ENCODE assay signal across 18 cellular contexts in genomic region chr18:46099463-46099862, GRCh38. TPM values are rescaled to one million over a fixed set of nuclear protein-coding genes. Genes with fewer than 3 reads are reported as not detected.
A peak's percentile ranks its signal among the peaks of the same experiment; 100 is the strongest.
DNase-seq lines count a peak whose midpoint lies in the region; ATAC-seq, FAIRE-seq and TF ChIP-seq lines count a peak whose summit lies in the region.
"Had no signal": no experiment of that assay in that cellular context is flagged by ENCODE, and none has a peak within 500 bp of the region (broad histone marks: within the 10 kb centered on the region; RNA-seq: fewer than 3 reads in every experiment).

No MANE protein-coding gene starts in this region.

- H3K27ac Mint-ChIP-seq in activated CD4-positive, alpha-beta T cell treated with anti-CD3 and anti-CD28 coated beads, Interleukin-2, amount 10 ng/mL, durations not matched to agents 24 days and 14 days, result peak overlapping the region; percentile 25
- H3K27ac Mint-ChIP-seq in chondrocyte (ENCODE audit: unreplicated experiment), result peak overlapping the region; percentile 41
- H3K27ac Mint-ChIP-seq in neural crest cell (ENCODE audit: unreplicated experiment), result no peak overlapping the region

- H3K4me1 Mint-ChIP-seq in activated CD4-positive, alpha-beta T cell treated with anti-CD3 and anti-CD28 coated beads, Interleukin-2, amount 10 ng/mL, durations not matched to agents 24 days and 14 days, result peaks cover 18% of the 10 kb centered on the region
- peaks cover 32% of the 10 kb centered on the region for H3K4me1 Mint-ChIP-seq in chondrocyte (ENCODE audit: low read depth)
- peaks cover 23% of the 10 kb centered on the region for H3K4me1 Mint-ChIP-seq in neural crest cell

- no peak for FAIRE-seq in GM12892 (lab: Jason Lieb, UNC)
- FAIRE-seq: G401.6, GM12891, GM19239, H1 had no signal

- no peak for TF ChIP-seq CTCF in WERI-Rb-1 (IDR thresholded peaks at IDR 0.05; ENCODE audit: low read depth, low read length)
- TF ChIP-seq CTCF in chondrocyte (IDR thresholded peaks at IDR 0.05), result no peak
- TF ChIP-seq CTCF in neural crest cell (conservative IDR thresholded peaks at IDR 0.05), result no peak

- ATAC-seq in HG02885 (IDR thresholded peaks at IDR 0.05; ENCODE audit: poor library complexity, unreplicated experiment), result no peak

- H3K4me3 ChIP-seq in WERI-Rb-1 (ENCODE audit: low read depth, low read length), result no peak overlapping the region

- no peak for TF ChIP-seq POLR2A in GM12892 (IDR thresholded peaks at IDR 0.05; ENCODE audit: low read depth, low read length)

- no peaks in the 10 kb centered on the region for H3K9me3 ChIP-seq in WERI-Rb-1 (ENCODE audit: severe bottlenecking)
- H3K9me3 ChIP-seq: HAP-1 had no signal

- no peaks in the 10 kb centered on the region for H3K9me3 Mint-ChIP-seq in activated CD4-positive, alpha-beta T cell treated with anti-CD3 and anti-CD28 coated beads, Interleukin-2, amount 10 ng/mL, durations not matched to agents 24 days and 14 days
- H3K9me3 Mint-ChIP-seq in chondrocyte (ENCODE audit: low read depth) (no peaks in the 10 kb centered on the region), neural crest cell (no peaks in the 10 kb centered on the region)
- H3K9me3 Mint-ChIP-seq: CD4-positive, alpha-beta memory T cell; IgD-negative memory B cell had no signal

- H3K36me3 Mint-ChIP-seq in activated CD4-positive, alpha-beta T cell treated with anti-CD3 and anti-CD28 coated beads, Interleukin-2, amount 10 ng/mL, durations not matched to agents 24 days and 14 days (ENCODE audit: low read depth), result peaks cover 19% of the 10 kb centered on the region
- H3K36me3 Mint-ChIP-seq in chondrocyte (ENCODE audit: low read depth) (no peaks in the 10 kb centered on the region), neural crest cell (ENCODE audit: low read depth) (peaks cover 4% of the 10 kb centered on the region)
- H3K36me3 Mint-ChIP-seq: IgD-negative memory B cell had no signal

- no peak for DNase-seq in activated CD4-positive, alpha-beta T cell treated with anti-CD3 and anti-CD28 coated beads, Interleukin-2, amount 10 ng/mL, durations not matched to agents 24 days and 14 days
- DNase-seq in activated CD4-positive, alpha-beta T cell treated with anti-CD3 and anti-CD28 coated beads for 4 hours, result no peak
- no peak for DNase-seq in WERI-Rb-1
- DNase-seq in chondrocyte (ENCODE audit: low spot score), result no peak
- no peak for DNase-seq in neural crest cell (ENCODE audit: low read depth, low spot score)
- DNase-seq in GM12892 (ENCODE audit: insufficient read length), result no peak
- no peak for DNase-seq in NCI-H524 (lab: John Stamatoyannopoulos, UW)
- DNase-seq: AML-193; CD4-positive, alpha-beta memory T cell; DMS153; EL had no signal

- intact Hi-C loops in activated CD4-positive, alpha-beta T cell treated with anti-CD3 and anti-CD28 coated beads, Interleukin-2, amount 10 ng/mL, durations not matched to agents 24 days and 14 days (cut with micrococcal nuclease), result loop anchor here (2.0 to 5.0 kb wide), 2 partner anchors 75 to 153 kb away; a partner anchor contains a TSS

- no peaks in the 10 kb centered on the region for H3K27me3 Mint-ChIP-seq in activated CD4-positive, alpha-beta T cell treated with anti-CD3 and anti-CD28 coated beads, Interleukin-2, amount 10 ng/mL, durations not matched to agents 24 days and 14 days
- H3K27me3 Mint-ChIP-seq in chondrocyte (ENCODE audit: low read depth), result no peaks in the 10 kb centered on the region
- no peaks in the 10 kb centered on the region for H3K27me3 Mint-ChIP-seq in neural crest cell (ENCODE audit: low read depth)
- H3K27me3 Mint-ChIP-seq: CD4-positive, alpha-beta memory T cell; IgD-negative memory B cell had no signal

- no peak overlapping the region for H3K4me3 Mint-ChIP-seq in activated CD4-positive, alpha-beta T cell treated with anti-CD3 and anti-CD28 coated beads, Interleukin-2, amount 10 ng/mL, durations not matched to agents 24 days and 14 days
- H3K4me3 Mint-ChIP-seq in chondrocyte (ENCODE audit: unreplicated experiment) (no peak overlapping the region), neural crest cell (peak overlapping the region; percentile 65)

- peaks cover 32% of the 10 kb centered on the region for H3K36me3 ChIP-seq in WERI-Rb-1

- H3K27ac ChIP-seq in WERI-Rb-1, result peak overlapping the region; percentile 99

- H3K27me3 ChIP-seq in WERI-Rb-1 (ENCODE audit: insufficient read depth, low read depth, severe bottlenecking), result no peaks in the 10 kb centered on the region

RNA-seq across cellular contexts. Expression of gene ATP5F1A, which starts 1.4 kb away (rescaled TPM):
- 440 and 443 TPM in 2 replicates for total RNA-seq in activated CD4-positive, alpha-beta T cell treated with anti-CD3 and anti-CD28 coated beads, Interleukin-2, amount 10 ng/mL, durations not matched to agents 24 days and 14 days
- total RNA-seq in chondrocyte, result 274 to 325 TPM (median 290 TPM) in 3 replicates
- 508 and 524 TPM in 2 replicates for total RNA-seq in neural crest cell
- 415 TPM for polyA plus RNA-seq in GM12892 (2012; ENCODE audit: missing spikeins)

RNA-seq across cellular contexts. Expression of gene HAUS1, which starts 4.7 kb away (rescaled TPM):
- 49.5 and 49.6 TPM in 2 replicates for total RNA-seq in activated CD4-positive, alpha-beta T cell treated with anti-CD3 and anti-CD28 coated beads, Interleukin-2, amount 10 ng/mL, durations not matched to agents 24 days and 14 days
- 21.5 to 30.8 TPM (median 25.8 TPM) in 3 replicates for total RNA-seq in chondrocyte
- 94.9 and 103 TPM in 2 replicates for total RNA-seq in neural crest cell
- polyA plus RNA-seq in GM12892 (2012; ENCODE audit: missing spikeins), result 74.3 TPM

RNA-seq across cellular contexts. Expression of gene PSTPIP2, which starts 27.4 kb away (rescaled TPM):
- total RNA-seq in activated CD4-positive, alpha-beta T cell treated with anti-CD3 and anti-CD28 coated beads, Interleukin-2, amount 10 ng/mL, durations not matched to agents 24 days and 14 days, result 27.5 and 29.2 TPM in 2 replicates
- total RNA-seq in chondrocyte (4.5 to 5.4 TPM (median 5.0 TPM) in 3 replicates), neural crest cell (7.0 and 7.1 TPM in 2 replicates)
- polyA plus RNA-seq in GM12892 (2012; ENCODE audit: missing spikeins), result 27.2 TPM
